Comparison of ENCODE assay signal across 2 cellular contexts in the genomic region with DNA sequence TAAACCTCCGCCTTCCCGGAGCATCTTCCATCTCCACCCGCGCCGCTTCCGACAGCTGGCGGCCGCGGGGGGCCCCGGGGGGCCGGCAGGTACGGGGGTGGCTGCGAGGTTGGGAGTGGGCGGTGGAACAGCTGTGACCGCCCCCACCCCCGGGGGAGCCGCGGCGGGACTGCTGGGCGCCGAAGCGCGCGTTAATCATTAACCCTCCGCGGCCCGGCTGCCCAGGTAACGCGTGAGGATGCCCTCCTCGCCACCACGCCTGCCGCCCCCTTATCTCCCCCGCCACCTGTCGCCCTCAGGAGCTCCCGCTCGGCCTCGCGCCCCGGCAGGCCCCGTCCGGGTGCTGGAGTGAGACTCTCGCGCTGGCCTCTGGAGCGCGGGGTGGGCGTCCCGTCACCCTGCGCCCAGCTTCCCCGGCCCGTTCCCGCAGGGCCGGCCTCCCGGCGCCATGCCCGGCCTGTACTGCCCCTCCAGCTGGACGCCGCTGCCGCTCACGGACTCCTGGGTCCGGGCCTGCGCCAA.
TF ChIP-seq lines count a peak whose summit lies in the region.

No MANE protein-coding gene starts in this region.

TF ChIP-seq in SK-N-SH, 30 proteins besides CTCF, POLR2A, EP300 and RAD21 (continued from another document):
- TF ChIP-seq EZH2phosphoT487 (IDR thresholded peaks at IDR 0.05; ENCODE audit: borderline replicate concordance, low read depth), result 0 out of 2 replicates have a peak, but pooled peaks have one; percentile 16

TF ChIP-seq in SK-N-SH treated with all-trans-retinoic acid at 6 μM for 48 hours, 23 proteins besides CTCF, POLR2A, EP300 and RAD21 (continued from another document):
- TF ChIP-seq, protein P1, sequence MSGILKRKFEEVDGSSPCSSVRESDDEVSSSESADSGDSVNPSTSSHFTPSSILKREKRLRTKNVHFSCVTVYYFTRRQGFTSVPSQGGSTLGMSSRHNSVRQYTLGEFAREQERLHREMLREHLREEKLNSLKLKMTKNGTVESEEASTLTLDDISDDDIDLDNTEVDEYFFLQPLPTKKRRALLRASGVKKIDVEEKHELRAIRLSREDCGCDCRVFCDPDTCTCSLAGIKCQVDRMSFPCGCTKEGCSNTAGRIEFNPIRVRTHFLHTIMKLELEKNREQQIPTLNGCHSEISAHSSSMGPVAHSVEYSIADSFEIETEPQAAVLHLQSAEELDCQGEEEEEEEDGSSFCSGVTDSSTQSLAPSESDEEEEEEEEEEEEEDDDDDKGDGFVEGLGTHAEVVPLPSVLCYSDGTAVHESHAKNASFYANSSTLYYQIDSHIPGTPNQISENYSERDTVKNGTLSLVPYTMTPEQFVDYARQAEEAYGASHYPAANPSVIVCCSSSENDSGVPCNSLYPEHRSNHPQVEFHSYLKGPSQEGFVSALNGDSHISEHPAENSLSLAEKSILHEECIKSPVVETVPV (CRISPR knock-in tag; IDR thresholded peaks at IDR 0.05), result no peak
- TF ChIP-seq ZNF8 (CRISPR knock-in tag; IDR thresholded peaks at IDR 0.05) (no peak), ARNTL (CRISPR knock-in tag; IDR thresholded peaks at IDR 0.05; ENCODE audit: borderline replicate concordance, low read depth) (no peak), ZFP30 (CRISPR knock-in tag; IDR thresholded peaks at IDR 0.05) (no peak), BACH2 (CRISPR knock-in tag; IDR thresholded peaks at IDR 0.05; ENCODE audit: borderline replicate concordance) (no peak), TOX (CRISPR knock-in tag; IDR thresholded peaks at IDR 0.05; ENCODE audit: borderline replicate concordance) (no peak), CSDC2 (CRISPR knock-in tag; IDR thresholded peaks at IDR 0.05) (no peak), ISL1 (CRISPR knock-in tag; IDR thresholded peaks at IDR 0.05) (no peak), PPARA (CRISPR knock-in tag; IDR thresholded peaks at IDR 0.05; ENCODE audit: borderline replicate concordance) (no peak), ZFP3 (CRISPR knock-in tag; IDR thresholded peaks at IDR 0.05) (no peak), ESRRG (CRISPR knock-in tag; IDR thresholded peaks at IDR 0.05) (no peak), RARB (CRISPR knock-in tag; IDR thresholded peaks at IDR 0.05) (no peak), TCF4 (CRISPR knock-in tag; IDR thresholded peaks at IDR 0.05; ENCODE audit: borderline replicate concordance) (no peak), SNAI2 (CRISPR knock-in tag; IDR thresholded peaks at IDR 0.05) (no peak)
- TF ChIP-seq, protein P2, sequence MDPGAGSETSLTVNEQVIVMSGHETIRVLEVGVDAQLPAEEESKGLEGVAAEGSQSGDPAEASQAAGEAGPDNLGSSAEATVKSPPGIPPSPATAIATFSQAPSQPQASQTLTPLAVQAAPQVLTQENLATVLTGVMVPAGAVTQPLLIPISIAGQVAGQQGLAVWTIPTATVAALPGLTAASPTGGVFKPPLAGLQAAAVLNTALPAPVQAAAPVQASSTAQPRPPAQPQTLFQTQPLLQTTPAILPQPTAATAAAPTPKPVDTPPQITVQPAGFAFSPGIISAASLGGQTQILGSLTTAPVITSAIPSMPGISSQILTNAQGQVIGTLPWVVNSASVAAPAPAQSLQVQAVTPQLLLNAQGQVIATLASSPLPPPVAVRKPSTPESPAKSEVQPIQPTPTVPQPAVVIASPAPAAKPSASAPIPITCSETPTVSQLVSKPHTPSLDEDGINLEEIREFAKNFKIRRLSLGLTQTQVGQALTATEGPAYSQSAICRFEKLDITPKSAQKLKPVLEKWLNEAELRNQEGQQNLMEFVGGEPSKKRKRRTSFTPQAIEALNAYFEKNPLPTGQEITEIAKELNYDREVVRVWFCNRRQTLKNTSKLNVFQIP (CRISPR knock-in tag; IDR thresholded peaks at IDR 0.05; ENCODE audit: borderline replicate concordance, low read depth), result no peak
- TF ChIP-seq, protein P3, sequence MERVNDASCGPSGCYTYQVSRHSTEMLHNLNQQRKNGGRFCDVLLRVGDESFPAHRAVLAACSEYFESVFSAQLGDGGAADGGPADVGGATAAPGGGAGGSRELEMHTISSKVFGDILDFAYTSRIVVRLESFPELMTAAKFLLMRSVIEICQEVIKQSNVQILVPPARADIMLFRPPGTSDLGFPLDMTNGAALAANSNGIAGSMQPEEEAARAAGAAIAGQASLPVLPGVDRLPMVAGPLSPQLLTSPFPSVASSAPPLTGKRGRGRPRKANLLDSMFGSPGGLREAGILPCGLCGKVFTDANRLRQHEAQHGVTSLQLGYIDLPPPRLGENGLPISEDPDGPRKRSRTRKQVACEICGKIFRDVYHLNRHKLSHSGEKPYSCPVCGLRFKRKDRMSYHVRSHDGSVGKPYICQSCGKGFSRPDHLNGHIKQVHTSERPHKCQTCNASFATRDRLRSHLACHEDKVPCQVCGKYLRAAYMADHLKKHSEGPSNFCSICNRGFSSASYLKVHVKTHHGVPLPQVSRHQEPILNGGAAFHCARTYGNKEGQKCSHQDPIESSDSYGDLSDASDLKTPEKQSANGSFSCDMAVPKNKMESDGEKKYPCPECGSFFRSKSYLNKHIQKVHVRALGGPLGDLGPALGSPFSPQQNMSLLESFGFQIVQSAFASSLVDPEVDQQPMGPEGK (CRISPR knock-in tag; IDR thresholded peaks at IDR 0.05; ENCODE audit: borderline replicate concordance), result no peak
- TF ChIP-seq, protein P4, sequence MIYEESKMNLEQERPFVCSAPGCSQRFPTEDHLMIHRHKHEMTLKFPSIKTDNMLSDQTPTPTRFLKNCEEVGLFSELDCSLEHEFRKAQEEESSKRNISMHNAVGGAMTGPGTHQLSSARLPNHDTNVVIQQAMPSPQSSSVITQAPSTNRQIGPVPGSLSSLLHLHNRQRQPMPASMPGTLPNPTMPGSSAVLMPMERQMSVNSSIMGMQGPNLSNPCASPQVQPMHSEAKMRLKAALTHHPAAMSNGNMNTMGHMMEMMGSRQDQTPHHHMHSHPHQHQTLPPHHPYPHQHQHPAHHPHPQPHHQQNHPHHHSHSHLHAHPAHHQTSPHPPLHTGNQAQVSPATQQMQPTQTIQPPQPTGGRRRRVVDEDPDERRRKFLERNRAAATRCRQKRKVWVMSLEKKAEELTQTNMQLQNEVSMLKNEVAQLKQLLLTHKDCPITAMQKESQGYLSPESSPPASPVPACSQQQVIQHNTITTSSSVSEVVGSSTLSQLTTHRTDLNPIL (CRISPR knock-in tag; IDR thresholded peaks at IDR 0.05; ENCODE audit: low read depth), result no peak
- TF ChIP-seq, protein P5, sequence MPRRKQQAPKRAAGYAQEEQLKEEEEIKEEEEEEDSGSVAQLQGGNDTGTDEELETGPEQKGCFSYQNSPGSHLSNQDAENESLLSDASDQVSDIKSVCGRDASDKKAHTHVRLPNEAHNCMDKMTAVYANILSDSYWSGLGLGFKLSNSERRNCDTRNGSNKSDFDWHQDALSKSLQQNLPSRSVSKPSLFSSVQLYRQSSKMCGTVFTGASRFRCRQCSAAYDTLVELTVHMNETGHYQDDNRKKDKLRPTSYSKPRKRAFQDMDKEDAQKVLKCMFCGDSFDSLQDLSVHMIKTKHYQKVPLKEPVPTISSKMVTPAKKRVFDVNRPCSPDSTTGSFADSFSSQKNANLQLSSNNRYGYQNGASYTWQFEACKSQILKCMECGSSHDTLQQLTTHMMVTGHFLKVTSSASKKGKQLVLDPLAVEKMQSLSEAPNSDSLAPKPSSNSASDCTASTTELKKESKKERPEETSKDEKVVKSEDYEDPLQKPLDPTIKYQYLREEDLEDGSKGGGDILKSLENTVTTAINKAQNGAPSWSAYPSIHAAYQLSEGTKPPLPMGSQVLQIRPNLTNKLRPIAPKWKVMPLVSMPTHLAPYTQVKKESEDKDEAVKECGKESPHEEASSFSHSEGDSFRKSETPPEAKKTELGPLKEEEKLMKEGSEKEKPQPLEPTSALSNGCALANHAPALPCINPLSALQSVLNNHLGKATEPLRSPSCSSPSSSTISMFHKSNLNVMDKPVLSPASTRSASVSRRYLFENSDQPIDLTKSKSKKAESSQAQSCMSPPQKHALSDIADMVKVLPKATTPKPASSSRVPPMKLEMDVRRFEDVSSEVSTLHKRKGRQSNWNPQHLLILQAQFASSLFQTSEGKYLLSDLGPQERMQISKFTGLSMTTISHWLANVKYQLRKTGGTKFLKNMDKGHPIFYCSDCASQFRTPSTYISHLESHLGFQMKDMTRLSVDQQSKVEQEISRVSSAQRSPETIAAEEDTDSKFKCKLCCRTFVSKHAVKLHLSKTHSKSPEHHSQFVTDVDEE (CRISPR knock-in tag; IDR thresholded peaks at IDR 0.05), result no peak
